In genomic region chr6:127464881-127465459, GRCh38 we compare ENCODE assay signal across 8 cellular contexts. TPM values are rescaled to one million over a fixed set of nuclear protein-coding genes. Genes with fewer than 3 reads are reported as not detected.
DNase-seq lines count a peak whose midpoint lies in the region; ATAC-seq, FAIRE-seq and TF ChIP-seq lines count a peak whose summit lies in the region.

No MANE protein-coding gene starts in this region.

- no peak overlapping the region for H3K4me3 Mint-ChIP-seq in activated T-cell treated with anti-CD3 and anti-CD28 coated beads, Interleukin-2, amount 50 U/mL, for 72 hours

- intact Hi-C loops in Panc1 (cut with micrococcal nuclease; ENCODE audit: unreplicated experiment), result loop anchor here (1.0 to 10.0 kb wide), 3 partner anchors 74 to 180 kb away; no protein-coding TSS in a partner anchor
- intact Hi-C loops in ovary (cut with DNase I), result no loop called here

- H3K4me3 ChIP-seq in Panc1 (ENCODE audit: low read depth in 2 of 2, low read length in 2 of 2), result no peak overlapping the region
- H3K4me3 ChIP-seq in foreskin fibroblast (ENCODE audit: low read depth in 1 of 2, low read length in 2 of 2), result no peak overlapping the region
- H3K4me3 ChIP-seq in ovary, result no peak overlapping the region
- H3K4me3 ChIP-seq in thoracic aorta, result peak overlapping the region; percentile 16

- CTCF ChIA-PET in Panc1 (lab: Charles Lee), result no interaction called here

- BruUV-seq in Panc1 (replicated peaks; lab: Mats Ljungman, UMichigan), result no TSS peak

- TF ChIP-seq CTCF in D721Med (IDR thresholded peaks at IDR 0.05; ENCODE audit: insufficient read depth, missing control alignments), result peak; percentile 87
- peak; percentile 92 for TF ChIP-seq CTCF in Panc1 (IDR thresholded peaks at IDR 0.05)
- TF ChIP-seq CTCF in foreskin fibroblast (IDR thresholded peaks at IDR 0.05; ENCODE audit: low read depth, low read length), result peak; percentile 97
- TF ChIP-seq CTCF in ovary (IDR thresholded peaks at IDR 0.05), result peak; percentile 44 to 64 (median 59)
- peak; percentile 77 for TF ChIP-seq CTCF in thoracic aorta (IDR thresholded peaks at IDR 0.05)

- ATAC-seq in GM19467 (IDR thresholded peaks at IDR 0.05; ENCODE audit: unreplicated experiment) (peak; percentile 95), HG03565 (IDR thresholded peaks at IDR 0.05; ENCODE audit: unreplicated experiment) (peak; percentile 82), Panc1 (peak; percentile 96), thoracic aorta (ENCODE audit: insufficient number of reproducible peaks, low FRiP score, low read depth) (peak; percentile 77)
- peak; percentile 76 to 83 for ATAC-seq in activated T-cell treated with anti-CD3 and anti-CD28 coated beads, Interleukin-2, amount 50 U/mL, for 72 hours (replicated peaks in 1 of 2)

- peaks cover 8% of the 10 kb centered on the region for H3K4me1 Mint-ChIP-seq in activated T-cell treated with anti-CD3 and anti-CD28 coated beads, Interleukin-2, amount 50 U/mL, for 72 hours (ENCODE audit: low read depth)

- TF ChIP-seq POLR2A in ovary (IDR thresholded peaks at IDR 0.05), result no peak

- 38 to 46% (median 41%) methylated on average over 3 of the region's 3 CpGs for WGBS in ovary, 3 donors

- FAIRE-seq in D721Med (lab: Jason Lieb, UNC), result peak; percentile 91

- H3K9me3 ChIP-seq in Panc1 (ENCODE audit: control insufficient read depth, insufficient read depth, low read depth, low read length), result no peaks in the 10 kb centered on the region
- no peaks in the 10 kb centered on the region for H3K9me3 ChIP-seq in ovary
- no peaks in the 10 kb centered on the region for H3K9me3 ChIP-seq in thoracic aorta

- TF ChIP-seq EP300 in ovary (IDR thresholded peaks at IDR 0.05), result no peak

- POLR2A ChIA-PET in Panc1 (lab: Charles Lee), result no interaction called here

- H3K27me3 ChIP-seq in Panc1 (ENCODE audit: control insufficient read depth, insufficient read depth, low read length) (no peaks in the 10 kb centered on the region), ovary (no peaks in the 10 kb centered on the region), thoracic aorta (replicated peaks; ENCODE audit: insufficient read depth) (no peaks in the 10 kb centered on the region)

- in situ Hi-C loops in Panc1 (cut with HindIII; ENCODE audit: low pct_unique_long_range_greater_than_20kb, low sequenced_read_pairs), result no loop called here

- no peak overlapping the region for H3K27ac ChIP-seq in Panc1 (ENCODE audit: low read length)
- peak overlapping the region in 1 of 2 donors; percentile 61 for H3K27ac ChIP-seq in ovary
- H3K27ac ChIP-seq in thoracic aorta, result peak overlapping the region; percentile 73 to 80

- H3K9me3 Mint-ChIP-seq in activated T-cell treated with anti-CD3 and anti-CD28 coated beads, Interleukin-2, amount 50 U/mL, for 72 hours, result no peaks in the 10 kb centered on the region

- H3K4me1 ChIP-seq in Panc1 (ENCODE audit: control insufficient read depth, insufficient read depth, low read length) (no peaks in the 10 kb centered on the region), ovary (ENCODE audit: insufficient read depth) (no peaks in the 10 kb centered on the region), thoracic aorta (ENCODE audit: control insufficient read depth in 1 of 2, low read depth in 2 of 2) (peaks cover 15 to 30% of the 10 kb centered on the region in 2 donors)

- H3K27me3 Mint-ChIP-seq in activated T-cell treated with anti-CD3 and anti-CD28 coated beads, Interleukin-2, amount 50 U/mL, for 72 hours (ENCODE audit: low read depth), result peaks cover 9% of the 10 kb centered on the region

- no peaks in the 10 kb centered on the region for H3K36me3 Mint-ChIP-seq in activated T-cell treated with anti-CD3 and anti-CD28 coated beads, Interleukin-2, amount 50 U/mL, for 72 hours (ENCODE audit: insufficient read depth in 2 of 2)

- no peaks in the 10 kb centered on the region for H3K36me3 ChIP-seq in Panc1 (ENCODE audit: control insufficient read depth, insufficient read depth, low read length)
- no peaks in the 10 kb centered on the region for H3K36me3 ChIP-seq in ovary
- no peaks in the 10 kb centered on the region for H3K36me3 ChIP-seq in thoracic aorta

- DNase-seq in D721Med (ENCODE audit: insufficient read length, low spot score), result peak; percentile 32
- DNase-seq in Panc1 (ENCODE audit: low read depth, low spot score), result peak; percentile 52
- peak; percentile 63 to 69 for DNase-seq in activated T-cell treated with anti-CD3 and anti-CD28 coated beads, Interleukin-2, amount 50 U/mL, for 72 hours
- DNase-seq in foreskin fibroblast, result peak; percentile 61 to 87
- DNase-seq in ovary, result peak; percentile 63 to 75 (median 70)
- DNase-seq in thoracic aorta (ENCODE audit: low spot score), result no peak

- no peak overlapping the region for H3K27ac Mint-ChIP-seq in activated T-cell treated with anti-CD3 and anti-CD28 coated beads, Interleukin-2, amount 50 U/mL, for 72 hours

RNA-seq across cellular contexts. Expression of gene KIAA0408, which starts 5.8 kb away (rescaled TPM):
- total RNA-seq in Panc1 (2021; ENCODE audit: unreplicated experiment) (0.90 TPM), ovary (1 to 10 TPM; 1.8 to 5.0 (median 4.0) TPM), thoracic aorta (1 to 10 TPM in 1 of 2 donors, under 1 TPM in 1; 0.68 to 4.7 TPM)
- polyA plus RNA-seq in Panc1 (2012; ENCODE audit: insufficient read length), result not detected
- total RNA-seq in activated T-cell treated with anti-CD3 and anti-CD28 coated beads, Interleukin-2, amount 50 U/mL, for 72 hours, result 1 to 10 TPM; 6.6 TPM
- 1 to 10 TPM; 2.1 to 7.4 TPM for polyA plus RNA-seq in ovary
